In genomic region chr19:48624067-48624594, GRCh38 we compare ENCODE assay signal across 8 cellular contexts. TPM values are rescaled to one million over a fixed set of nuclear protein-coding genes. Genes with fewer than 3 reads are reported as not detected.
DNase-seq lines count a peak whose midpoint lies in the region; ATAC-seq and TF ChIP-seq lines count a peak whose summit lies in the region.

No MANE protein-coding gene starts in this region.

- H3K27ac Mint-ChIP-seq in Calu3 (ENCODE audit: unreplicated experiment) = no peak overlapping the region

- DNase-seq in GM10266 (ENCODE audit: extremely low spot score) = peak; percentile 96
- DNase-seq in NCI-H2029 treated with DMSO at 0.1 percent for 48 hours (lab: John Stamatoyannopoulos, UW) = peak; percentile 87
- DNase-seq in breast epithelium (ENCODE audit: low spot score in 2 of 2) = peak; percentile 95 to 97
- DNase-seq in Calu3 = no peak

- peak overlapping the region; percentile 94 for H3K4me2 ChIP-seq in skeletal muscle satellite cell (ENCODE audit: low read length)

- H3K9me3 ChIP-seq in breast epithelium = no peaks in the 10 kb centered on the region
- no peaks in the 10 kb centered on the region for H3K9me3 ChIP-seq in iPS-20b (ENCODE audit: insufficient read depth, low read depth, low read length)
- no peaks in the 10 kb centered on the region for H3K9me3 ChIP-seq in skeletal muscle satellite cell (replicated peaks; ENCODE audit: low read length)

- H3K36me3 ChIP-seq in breast epithelium = no peaks in the 10 kb centered on the region
- no peaks in the 10 kb centered on the region for H3K36me3 ChIP-seq in iPS-20b (ENCODE audit: insufficient read depth, low read depth, low read length)
- H3K36me3 ChIP-seq in skeletal muscle satellite cell (ENCODE audit: insufficient read depth, low read length) = peaks cover 4% of the 10 kb centered on the region

- BruUV-seq in Calu3 (replicated peaks; lab: Mats Ljungman, UMichigan) = no TSS peak

- TF ChIP-seq CTCF in GM10266 (IDR thresholded peaks at IDR 0.05; ENCODE audit: control insufficient read depth, insufficient read depth, low read depth, missing control alignments) (no peak), WI38 (IDR thresholded peaks at IDR 0.05; ENCODE audit: low read depth, low read length) (no peak), breast epithelium (IDR thresholded peaks at IDR 0.05) (no peak), Calu3 (IDR thresholded peaks at IDR 0.05; ENCODE audit: unreplicated experiment) (no peak)

- H3K4me1 ChIP-seq in breast epithelium (peaks cover 0 to 6% of the 10 kb centered on the region in 2 donors), iPS-20b (ENCODE audit: insufficient read depth, low read length) (peaks cover 11% of the 10 kb centered on the region; the same call in 1 of the 2 replicates), skeletal muscle satellite cell (ENCODE audit: control insufficient read depth, insufficient read depth, low read length) (peaks cover 21% of the 10 kb centered on the region)

- H3K27ac ChIP-seq in breast epithelium (peak overlapping the region; percentile 73 to 82), iPS-20b (ENCODE audit: low read length) (peak overlapping the region; percentile 95)

- no peaks in the 10 kb centered on the region for H3K27me3 Mint-ChIP-seq in Calu3 (ENCODE audit: unreplicated experiment)

- peaks cover 48% of the 10 kb centered on the region for H3K4me1 Mint-ChIP-seq in Calu3 (ENCODE audit: low read depth, unreplicated experiment)

- H3K9ac ChIP-seq in iPS-20b (ENCODE audit: low read depth, low read length) (peak overlapping the region; percentile 94), skeletal muscle satellite cell (ENCODE audit: low read depth, low read length) (peak overlapping the region; percentile 86)

- peak; percentile 58 for ATAC-seq in HG02763 (IDR thresholded peaks at IDR 0.05; ENCODE audit: unreplicated experiment)

- H3K9me3 Mint-ChIP-seq in Calu3 (ENCODE audit: low read depth, unreplicated experiment) = no peaks in the 10 kb centered on the region

- intact Hi-C loops in breast epithelium (cut with DNase I; ENCODE audit: low total_unique reads) = no loop called here
- intact Hi-C loops in Calu3 (cut with micrococcal nuclease; ENCODE audit: unreplicated experiment) = no loop called here

- H3K27me3 ChIP-seq in breast epithelium (no peaks in the 10 kb centered on the region), iPS-20b (ENCODE audit: insufficient read depth, low read length) (no peaks in the 10 kb centered on the region), skeletal muscle satellite cell (ENCODE audit: control insufficient read depth, insufficient read depth, low read length) (no peaks in the 10 kb centered on the region)

- H3K4me3 ChIP-seq in WI38 (ENCODE audit: low read depth, low read length) = peak overlapping the region; percentile 62
- peak overlapping the region; percentile 34 to 65 (median 50) for H3K4me3 ChIP-seq in breast epithelium
- peak overlapping the region; percentile 96 for H3K4me3 ChIP-seq in iPS-20b (ENCODE audit: low read length)
- H3K4me3 ChIP-seq in skeletal muscle satellite cell (ENCODE audit: low read length) = peak overlapping the region; percentile 76

- CTCF ChIA-PET in Calu3 (lab: Charles Lee) = no interaction called here

- peaks cover 27% of the 10 kb centered on the region for H3K36me3 Mint-ChIP-seq in Calu3 (ENCODE audit: insufficient read depth, unreplicated experiment)

- TF ChIP-seq POLR2A in breast epithelium (IDR thresholded peaks at IDR 0.05) = no peak

- no peak overlapping the region for H3K4me3 Mint-ChIP-seq in Calu3 (ENCODE audit: low read depth, unreplicated experiment)

RNA-seq across cellular contexts. Expression of gene SPHK2, which starts 4.8 kb away (rescaled TPM):
- 10 to 100 TPM in 2 of 3 donors, 1 to 10 TPM in 1; 7.4 to 10.8 (median 10.5) TPM for total RNA-seq in breast epithelium
- 8.7 and 13.2 TPM in 2 replicates for total RNA-seq in skeletal muscle satellite cell (2012; rRNA removed)
- 20.5 and 24.2 TPM in 2 replicates for total RNA-seq in Calu3 (2022)

RNA-seq across cellular contexts. Expression of gene RPL18, which starts 5.2 kb away (rescaled TPM):
- total RNA-seq in breast epithelium = 1,000 to 10,000 TPM; 1,880 to 2,937 (median 2,507) TPM
- 1,800 and 2,679 TPM in 2 replicates for total RNA-seq in skeletal muscle satellite cell (2012; rRNA removed)
- total RNA-seq in Calu3 (2022) = 1,224 and 1,339 TPM in 2 replicates

RNA-seq across cellular contexts. Expression of gene FAM83E, which starts 9.3 kb away (rescaled TPM):
- total RNA-seq in breast epithelium (1 to 10 TPM in 2 of 3 donors, not detected in 1; 3.3 to 5.6 TPM), Calu3 (2022) (8.2 and 13.3 TPM in 2 replicates)
- under 0.01 and 0.22 TPM in 2 replicates for total RNA-seq in skeletal muscle satellite cell (2012; rRNA removed)

RNA-seq across cellular contexts. Expression of gene DBP, which starts 13.0 kb away (rescaled TPM):
- total RNA-seq in breast epithelium (10 to 100 TPM in 1 of 3 donors, 1 to 10 TPM in 2; 3.9 to 10.8 (median 5.0) TPM), Calu3 (2022) (4.3 and 4.9 TPM in 2 replicates)
- 1.7 and 3.0 TPM in 2 replicates for total RNA-seq in skeletal muscle satellite cell (2012; rRNA removed)

RNA-seq across cellular contexts. Expression of gene SPACA4, which starts 17.6 kb away (rescaled TPM):
- total RNA-seq in breast epithelium (not detected), Calu3 (2022) (not detected in 2 replicates)
- total RNA-seq in skeletal muscle satellite cell (2012; rRNA removed) = not detected in 2 replicates
